ENCODE assay signal across 13 cellular contexts in the genomic region with DNA sequence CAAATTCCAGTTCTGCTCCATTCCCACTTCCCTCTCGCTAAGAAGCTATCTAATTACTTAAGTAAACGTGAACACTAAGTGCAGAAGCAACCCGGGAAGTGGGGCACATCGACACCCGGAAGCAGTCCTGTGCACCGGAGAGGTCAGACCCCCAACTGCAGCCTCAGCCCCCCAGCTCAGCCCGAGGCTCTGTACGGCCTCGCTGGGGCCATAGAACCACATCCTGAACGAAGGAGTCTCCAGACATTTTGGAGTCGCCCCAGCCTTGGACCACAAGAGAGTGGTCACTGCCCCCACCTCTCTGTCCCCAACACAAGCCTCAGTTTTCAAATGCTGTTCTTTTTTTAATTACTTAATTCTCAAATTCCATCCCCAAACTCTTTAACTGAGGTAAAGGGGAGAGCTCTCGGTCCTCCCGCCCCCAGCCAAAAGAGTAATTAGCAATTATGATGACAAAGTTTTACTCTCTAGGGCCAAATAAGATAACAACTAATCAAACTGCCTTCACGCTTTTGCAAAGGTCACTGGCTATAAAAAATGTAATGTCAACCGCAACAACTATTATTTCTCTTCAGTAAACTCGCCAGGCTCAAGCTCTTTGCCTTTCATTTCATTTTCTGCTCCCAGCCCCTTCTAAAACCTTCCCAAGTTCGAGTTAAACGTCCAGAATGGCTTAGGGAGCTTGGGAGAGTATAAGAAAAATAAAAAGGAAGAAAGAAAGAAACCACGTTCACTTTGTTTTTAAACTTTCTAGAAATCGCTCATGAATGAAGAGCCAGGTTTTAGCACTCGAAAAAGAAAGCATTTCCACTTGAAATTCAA. TPM values are rescaled to one million over a fixed set of nuclear protein-coding genes. Genes with fewer than 3 reads are reported as not detected.
DNase-seq lines count a peak whose midpoint lies in the region; ATAC-seq and TF ChIP-seq lines count a peak whose summit lies in the region.
"Had no signal": no experiment of that assay in that cellular context is flagged by ENCODE, and none has a peak within 500 bp of the region (broad histone marks: within the 10 kb centered on the region; RNA-seq: fewer than 3 reads in every experiment).

No MANE protein-coding gene starts in this region.

- H3K9me3 Mint-ChIP-seq in activated CD8-positive, alpha-beta memory T cell treated with anti-CD3 and anti-CD28 coated beads, Interleukin-2, amount 10 ng/mL, durations not matched to agents 7 days and 5 days (ENCODE audit: low read depth) = no peaks in the 10 kb centered on the region
- no peaks in the 10 kb centered on the region for H3K9me3 Mint-ChIP-seq in endodermal cell

- POLR2A ChIA-PET in PC-3 (lab: Charles Lee; ENCODE audit: unreplicated experiment) = no interaction called here

- peak overlapping the region; percentile 37 for H3K4me3 Mint-ChIP-seq in activated CD8-positive, alpha-beta memory T cell treated with anti-CD3 and anti-CD28 coated beads, Interleukin-2, amount 10 ng/mL, durations not matched to agents 7 days and 5 days
- H3K4me3 Mint-ChIP-seq in endodermal cell = peak overlapping the region; percentile 60

- H3K27me3 ChIP-seq in PC-3 (ENCODE audit: low read length) (no peaks in the 10 kb centered on the region), endodermal cell (ENCODE audit: control insufficient read depth, insufficient read depth, low read length, poor library complexity, severe bottlenecking) (peaks cover 88% of the 10 kb centered on the region), smooth muscle cell (ENCODE audit: low read depth) (peaks cover 100% of the 10 kb centered on the region)

- peaks cover 36% of the 10 kb centered on the region for H3K4me1 Mint-ChIP-seq in activated CD8-positive, alpha-beta memory T cell treated with anti-CD3 and anti-CD28 coated beads, Interleukin-2, amount 10 ng/mL, durations not matched to agents 7 days and 5 days
- peaks cover 59% of the 10 kb centered on the region for H3K4me1 Mint-ChIP-seq in endodermal cell

- peak overlapping the region; percentile 99 for H3K4me2 ChIP-seq in PC-3 (ENCODE audit: low read length)
- peak overlapping the region; percentile 93 for H3K4me2 ChIP-seq in smooth muscle cell
- H3K4me2 ChIP-seq: BLaER1 had no signal

- WGBS in endodermal cell (ENCODE audit: insufficient coverage in 1 of 2, insufficient read length in 1 of 2), 2 experiments = 2 to 3% methylated on average over 9 to 21 of the region's 21 CpGs
- WGBS in smooth muscle cell (ENCODE audit: low lambda C conversion rate) = 5% methylated on average over 21 of the region's 21 CpGs

- peak overlapping the region; percentile 93 for H3K4me3 ChIP-seq in PC-3 (ENCODE audit: low read length)
- H3K4me3 ChIP-seq in endodermal cell (ENCODE audit: low read length) = peak overlapping the region; percentile 85
- H3K4me3 ChIP-seq in smooth muscle cell = no peak overlapping the region
- H3K4me3 ChIP-seq: BLaER1 had no signal

- H3F3A ChIP-seq in PC-3 (ENCODE audit: low read length, unreplicated experiment) (no peaks in the 10 kb centered on the region), smooth muscle cell (ENCODE audit: low read depth) (no peaks in the 10 kb centered on the region)

- peaks cover 84% of the 10 kb centered on the region for H3K27me3 Mint-ChIP-seq in activated CD8-positive, alpha-beta memory T cell treated with anti-CD3 and anti-CD28 coated beads, Interleukin-2, amount 10 ng/mL, durations not matched to agents 7 days and 5 days
- peaks cover 96% of the 10 kb centered on the region for H3K27me3 Mint-ChIP-seq in endodermal cell (ENCODE audit: insufficient read depth)

- H2AFZ ChIP-seq in PC-3 (ENCODE audit: low read length) = peak overlapping the region; percentile 77
- H2AFZ ChIP-seq in smooth muscle cell (ENCODE audit: low read depth) = no peak overlapping the region

- intact Hi-C loops in PC-3 (cut with micrococcal nuclease) = no loop called here

- ATAC-seq in activated CD8-positive, alpha-beta memory T cell treated with anti-CD3 and anti-CD28 coated beads, Interleukin-2, amount 10 ng/mL, durations not matched to agents 7 days and 5 days = no peak
- ATAC-seq in PC-3 = no peak
- no peak for ATAC-seq in HG03045 (IDR thresholded peaks at IDR 0.05; ENCODE audit: unreplicated experiment)
- ATAC-seq: activated CD4-positive, CD25-positive, alpha-beta regulatory T cell treated with anti-CD3 and anti-CD28 coated beads, Interleukin-2, amount 50 U/mL, for 24 hours had no signal

- no peaks in the 10 kb centered on the region for H4K20me1 ChIP-seq in PC-3 (ENCODE audit: low read length)
- peaks cover 13% of the 10 kb centered on the region for H4K20me1 ChIP-seq in smooth muscle cell (ENCODE audit: low read depth)

- no TSS peak for BruUV-seq in PC-3 (replicated peaks; lab: Mats Ljungman, UMichigan)

- CTCF ChIA-PET in activated CD8-positive, alpha-beta memory T cell treated with anti-CD3 and anti-CD28 coated beads, Interleukin-2, amount 10 ng/mL, durations not matched to agents 7 days and 5 days (lab: Charles Lee) = interaction anchor here (0.6 to 1.9 kb wide), 4 partner anchors 10 to 410 kb away, joined by 3 to 4 read pairs (median 4); no protein-coding TSS in a partner anchor
- CTCF ChIA-PET in PC-3 (lab: Charles Lee) = no interaction called here

- peak overlapping the region; percentile 68 for H3K9ac ChIP-seq in PC-3 (ENCODE audit: low read length)
- H3K9ac ChIP-seq in endodermal cell (ENCODE audit: extremely low read depth, low read length, poor library complexity, severe bottlenecking) = peak overlapping the region; percentile 31
- H3K9ac ChIP-seq in smooth muscle cell (ENCODE audit: low read depth) = no peak overlapping the region
- H3K9ac ChIP-seq: BLaER1 had no signal

- H3K4me1 ChIP-seq in PC-3 (ENCODE audit: insufficient read depth, low read length) = peaks cover 36% of the 10 kb centered on the region
- peaks cover 11% of the 10 kb centered on the region for H3K4me1 ChIP-seq in endodermal cell (ENCODE audit: control insufficient read depth, insufficient read depth, low read length)
- peaks cover 70% of the 10 kb centered on the region for H3K4me1 ChIP-seq in smooth muscle cell (ENCODE audit: low read depth)

- H3K79me2 ChIP-seq in PC-3 (ENCODE audit: low read length) (peaks cover 39% of the 10 kb centered on the region), smooth muscle cell (ENCODE audit: low read depth) (no peaks in the 10 kb centered on the region)

- H3K9me3 ChIP-seq in PC-3 (ENCODE audit: low read length) = no peaks in the 10 kb centered on the region
- H3K9me3 ChIP-seq in endodermal cell (ENCODE audit: control insufficient read depth, low read length) = no peaks in the 10 kb centered on the region
- H3K9me3 ChIP-seq in smooth muscle cell (replicated peaks; ENCODE audit: low read depth) = no peaks in the 10 kb centered on the region
- H3K9me3 ChIP-seq: ascending aorta had no signal

- peaks cover 2% of the 10 kb centered on the region for H3K36me3 Mint-ChIP-seq in activated CD8-positive, alpha-beta memory T cell treated with anti-CD3 and anti-CD28 coated beads, Interleukin-2, amount 10 ng/mL, durations not matched to agents 7 days and 5 days
- H3K36me3 Mint-ChIP-seq in endodermal cell (ENCODE audit: low read depth) = no peaks in the 10 kb centered on the region

- H3K27ac ChIP-seq in PC-3 (ENCODE audit: low read length) (peak overlapping the region; percentile 3; the same call in 1 of the 2 replicates), endodermal cell (ENCODE audit: low read depth, low read length) (no peak overlapping the region), smooth muscle cell (ENCODE audit: low read depth) (no peak overlapping the region)
- H3K27ac ChIP-seq: ascending aorta, BLaER1, spleen had no signal

- H3K9me2 ChIP-seq in PC-3 (replicated peaks; ENCODE audit: low read length) = no peaks in the 10 kb centered on the region

- TF ChIP-seq CTCF in PC-3 (conservative IDR thresholded peaks at IDR 0.05; ENCODE audit: low read depth, low read length) (no peak), endodermal cell (conservative IDR thresholded peaks at IDR 0.05) (no peak), smooth muscle cell (IDR thresholded peaks at IDR 0.05; ENCODE audit: borderline replicate concordance, insufficient read depth, poor library complexity, severe bottlenecking) (no peak)

- H3K36me3 ChIP-seq in PC-3 (ENCODE audit: low read depth, low read length) = no peaks in the 10 kb centered on the region
- H3K36me3 ChIP-seq in endodermal cell (ENCODE audit: control insufficient read depth, insufficient read depth, low read length) = peaks cover 13% of the 10 kb centered on the region
- H3K36me3 ChIP-seq in smooth muscle cell (ENCODE audit: low read depth) = no peaks in the 10 kb centered on the region
- H3K36me3 ChIP-seq: ascending aorta, BLaER1, spleen had no signal

- peak overlapping the region; percentile 38 for H3K27ac Mint-ChIP-seq in activated CD8-positive, alpha-beta memory T cell treated with anti-CD3 and anti-CD28 coated beads, Interleukin-2, amount 10 ng/mL, durations not matched to agents 7 days and 5 days
- H3K27ac Mint-ChIP-seq in endodermal cell = no peak overlapping the region

- DNase-seq in activated CD8-positive, alpha-beta memory T cell treated with anti-CD3 and anti-CD28 coated beads, Interleukin-2, amount 10 ng/mL, durations not matched to agents 7 days and 5 days = no peak
- DNase-seq in activated CD8-positive, alpha-beta memory T cell treated with anti-CD3 and anti-CD28 coated beads, Interleukin-2, amount 50 U/mL, for 48 hours = no peak
- peak; percentile 31 for DNase-seq in PC-3
- peak; percentile 51 for DNase-seq in endodermal cell
- DNase-seq in smooth muscle cell (lab: John Stamatoyannopoulos, UW; ENCODE audit: unreplicated experiment) = no peak
- no peak for DNase-seq in NCI-H82 treated with DMSO at 0.1 percent for 48 hours (lab: John Stamatoyannopoulos, UW; ENCODE audit: unreplicated experiment)
- no peak for DNase-seq in DMS153 treated with DMSO at 0.1 percent for 48 hours (lab: John Stamatoyannopoulos, UW; ENCODE audit: unreplicated experiment)

RNA-seq across cellular contexts. Expression of a gene that starts 2.2 kb away (rescaled TPM):
- total RNA-seq in activated CD8-positive, alpha-beta memory T cell treated with anti-CD3 and anti-CD28 coated beads, Interleukin-2, amount 10 ng/mL, durations not matched to agents 7 days and 5 days = not detected
- total RNA-seq in PC-3 (2014; rRNA removed) (14.6 and 25.7 TPM in 2 replicates), endodermal cell (1 to 10 TPM; 5.4 to 6.8 TPM), smooth muscle cell (not detected in 2 replicates)
- 37.3 TPM for polyA plus RNA-seq in endodermal cell (2013, experiment 1 of 2)
- polyA plus RNA-seq in endodermal cell (2013, experiment 2 of 2) = 27.0 TPM
- 0.31 TPM in 1 of 2 replicates, not detected in the other for polyA plus RNA-seq in smooth muscle cell
- total RNA-seq: ascending aorta, lung microvascular endothelial cell, spleen had no signal

Comparison
In these comparisons a context has a peak if more than half of its experiments do, and no peak if none do; other contexts are left out.
1. DNase-seq: peak in PC-3 (single experiment) and endodermal cell (single experiment); none in activated CD8-positive, alpha-beta memory T cell treated with anti-CD3 and anti-CD28 coated beads, Interleukin-2, amount 10 ng/mL, durations not matched to agents 7 days and 5 days (single experiment), activated CD8-positive, alpha-beta memory T cell treated with anti-CD3 and anti-CD28 coated beads, Interleukin-2, amount 50 U/mL, for 48 hours (single experiment), smooth muscle cell (single experiment), NCI-H82 treated with DMSO at 0.1 percent for 48 hours (single experiment) and DMS153 treated with DMSO at 0.1 percent for 48 hours (single experiment).